9 cellular contexts compared by ENCODE assay signal in genomic region chr4:182142146-182143085, GRCh38.
DNase-seq lines count a peak whose midpoint lies in the region; ATAC-seq and TF ChIP-seq lines count a peak whose summit lies in the region.
"Had no signal": no experiment of that assay in that cellular context is flagged by ENCODE, and none has a peak within 500 bp of the region (broad histone marks: within the 10 kb centered on the region; RNA-seq: fewer than 3 reads in every experiment).

No MANE protein-coding gene starts in this region.

- no peaks in the 10 kb centered on the region for H3K36me3 ChIP-seq in right atrium auricular region
- no peaks in the 10 kb centered on the region for H3K36me3 ChIP-seq in endocrine pancreas (ENCODE audit: control insufficient read depth, insufficient read depth, low read length)
- H3K36me3 ChIP-seq in mesodermal cell (ENCODE audit: control insufficient read depth, insufficient read depth, low read length), result peaks cover 10% of the 10 kb centered on the region
- H3K36me3 ChIP-seq in upper lobe of right lung, result no peaks in the 10 kb centered on the region

- 10 to 12% methylated on average over 47 to 57 of the region's 65 CpGs for WGBS in mesodermal cell (ENCODE audit: insufficient coverage in 2 of 2), 2 experiments

- H3K27ac ChIP-seq in right atrium auricular region (no peak overlapping the region), mesodermal cell (ENCODE audit: low read depth, low read length, severe bottlenecking) (peak overlapping the region; percentile 82), upper lobe of right lung (no peak overlapping the region)

- TF ChIP-seq CTCF in right atrium auricular region (IDR thresholded peaks at IDR 0.05) (no peak), upper lobe of right lung (IDR thresholded peaks at IDR 0.05) (no peak)

- H3K27me3 ChIP-seq in right atrium auricular region, result peaks cover 10 to 22% of the 10 kb centered on the region in 2 donors
- peaks cover 12% of the 10 kb centered on the region for H3K27me3 ChIP-seq in endocrine pancreas (ENCODE audit: control insufficient read depth, insufficient read depth, low read length)
- H3K27me3 ChIP-seq in upper lobe of right lung, result peaks cover 77% of the 10 kb centered on the region

- ATAC-seq in Right ventricle myocardium superior (ENCODE audit: poor library complexity) (peak; percentile 39), upper lobe of right lung (peak; percentile 28), HG03175 (IDR thresholded peaks at IDR 0.05; ENCODE audit: unreplicated experiment) (no peak)
- ATAC-seq: HCT116 had no signal

- H3K9ac ChIP-seq in endocrine pancreas (ENCODE audit: control insufficient read depth, insufficient read depth, low read length), result no peak overlapping the region

- H3K4me3 ChIP-seq in right atrium auricular region (peak overlapping the region in 1 of 2 donors; percentile 60), endocrine pancreas (ENCODE audit: control insufficient read depth, insufficient read depth, low read length) (peak overlapping the region; percentile 2), mesodermal cell (ENCODE audit: extremely low read depth, insufficient read depth, low read length, poor library complexity, severe bottlenecking) (peak overlapping the region; percentile 70), upper lobe of right lung (peak overlapping the region; percentile 53)

- H3K9me3 ChIP-seq in right atrium auricular region (no peaks in the 10 kb centered on the region), endocrine pancreas (ENCODE audit: control insufficient read depth, low read length) (no peaks in the 10 kb centered on the region), mesodermal cell (ENCODE audit: control insufficient read depth, low read length) (no peaks in the 10 kb centered on the region), upper lobe of right lung (no peaks in the 10 kb centered on the region)

- intact Hi-C loops in Right ventricle myocardium superior (cut with DNase I) (no loop called here), upper lobe of right lung (cut with DNase I) (no loop called here)

- H3K4me1 ChIP-seq in right atrium auricular region, result peaks cover 0 to 26% of the 10 kb centered on the region in 2 donors
- no peaks in the 10 kb centered on the region for H3K4me1 ChIP-seq in endocrine pancreas (ENCODE audit: control insufficient read depth, insufficient read depth, low read length)
- peaks cover 12% of the 10 kb centered on the region for H3K4me1 ChIP-seq in mesodermal cell (ENCODE audit: control insufficient read depth, insufficient read depth, low read length, poor library complexity, severe bottlenecking)
- peaks cover 12% of the 10 kb centered on the region for H3K4me1 ChIP-seq in upper lobe of right lung

- DNase-seq in Right ventricle myocardium superior (peak; percentile 39), right atrium auricular region (ENCODE audit: low spot score) (no peak), upper lobe of right lung (no peak), DMS153 (lab: John Stamatoyannopoulos, UW) (no peak)
- no peak for DNase-seq in stimulated activated CD4-positive, alpha-beta T cell treated with anti-CD3 and anti-CD28 coated beads, Interleukin-1b, Interleukin-23, amount 100 ng/mL, for 48 hours
